Comparison of ENCODE assay signal across 15 cellular contexts in genomic region chr5:134906811-134907210, GRCh38. TPM values are rescaled to one million over a fixed set of nuclear protein-coding genes. Genes with fewer than 3 reads are reported as not detected.
DNase-seq lines count a peak whose midpoint lies in the region; ATAC-seq, FAIRE-seq and TF ChIP-seq lines count a peak whose summit lies in the region.
"Had no signal": no experiment of that assay in that cellular context is flagged by ENCODE, and none has a peak within 500 bp of the region (broad histone marks: within the 10 kb centered on the region; RNA-seq: fewer than 3 reads in every experiment).

No MANE protein-coding gene starts in this region.

- peak overlapping the region; percentile 98 for H3K9ac ChIP-seq in DND-41 (ENCODE audit: low read depth, low read length)

- DNase-seq in A549 (ENCODE audit: low read depth in 1 of 2, low spot score in 1 of 2): no peak
- DNase-seq in DND-41: no peak
- no peak for DNase-seq in immature natural killer cell
- no peak for DNase-seq in D721Med (ENCODE audit: insufficient read length, low spot score)
- no peak for DNase-seq in iPS-NIHi11 (ENCODE audit: low spot score)
- DNase-seq in LoVo (ENCODE audit: low spot score): no peak
- DNase-seq: activated CD4-positive, alpha-beta T cell treated with anti-CD3 and anti-CD28 coated beads, Interleukin-2, amount 50 U/mL, for 4 hours; anterior cingulate cortex; HCEC 1CT; NCI-H1105; NCI-H774; stimulated activated CD4-positive, alpha-beta T cell treated with anti-CD3 and anti-CD28 coated beads, Interleukin-2, amount 100 ng/mL, for 24 hours had no signal

- H3K36me3 Mint-ChIP-seq in immature natural killer cell: peaks cover 4 to 10% (median 4%) of the 10 kb centered on the region in 3 donors

- no peaks in the 10 kb centered on the region for H3K27me3 ChIP-seq in DND-41 (ENCODE audit: insufficient read depth, low read length, poor library complexity)

- POLR2A ChIA-PET in A549 (lab: Yijun Ruan, JAX): interaction anchor here (1.0 kb wide), 1 partner anchor 33 kb away, joined by 7 read pairs; the partner anchor contains the start of gene TXNDC15

- H3K36me3 ChIP-seq in DND-41 (ENCODE audit: insufficient read depth, low read length): peaks cover 33% of the 10 kb centered on the region

- 0 out of 3 replicates have a peak overlapping the region, but pooled peaks have one; percentile 91 for H3K4me2 ChIP-seq in A549
- H3K4me2 ChIP-seq in DND-41 (ENCODE audit: insufficient read depth, low read length): peak overlapping the region; percentile 67; the same call in 1 of the 2 replicates

- no peak for TF ChIP-seq RAD21 in A549 (conservative IDR thresholded peaks at IDR 0.05 in 1 of 2, IDR thresholded peaks at IDR 0.05 in 1 of 2)

- no peak overlapping the region for H2AFZ ChIP-seq in DND-41 (ENCODE audit: low read depth, low read length)

- WGBS in A549 (ENCODE audit: missing lambda C conversion rate): 94% methylated on average over 1 of the region's 1 CpG

- H3K4me3 Mint-ChIP-seq in immature natural killer cell: peak overlapping the region in 4 of 5 donors; percentile 58 to 68 (median 66)

- H4K20me1 ChIP-seq in DND-41 (ENCODE audit: insufficient read depth, low read length): no peaks in the 10 kb centered on the region

- CTCF ChIA-PET in A549 (lab: Yijun Ruan, JAX): interaction anchor here (0.6 to 3.6 kb wide), 7 partner anchors 10 to 551 kb away, joined by 3 to 24 read pairs (median 4); no protein-coding TSS in a partner anchor

- peaks cover 7 to 10% of the 10 kb centered on the region in 2 donors for H3K4me1 Mint-ChIP-seq in immature natural killer cell

- no peak for TF ChIP-seq EP300 in A549 (IDR thresholded peaks at IDR 0.05)

- H3K9me3 ChIP-seq in A549 (no peaks in the 10 kb centered on the region), DND-41 (ENCODE audit: insufficient read depth, low read length, severe bottlenecking) (no peaks in the 10 kb centered on the region)

- no peak for TF ChIP-seq POLR2A in A549 (IDR thresholded peaks at IDR 0.05; ENCODE audit: low read length)

- H3K4me3 ChIP-seq in A549: no peak overlapping the region
- no peak overlapping the region for H3K4me3 ChIP-seq in DND-41 (ENCODE audit: low read depth in 1 of 2, low read length in 2 of 2)

- H3K9me3 Mint-ChIP-seq in immature natural killer cell: no peaks in the 10 kb centered on the region

- no peak for FAIRE-seq in A549 (lab: Jason Lieb, UNC)
- FAIRE-seq in D721Med (lab: Jason Lieb, UNC): no peak

- TF ChIP-seq CTCF in A549 (IDR thresholded peaks at IDR 0.05) (no peak), DND-41 (IDR thresholded peaks at IDR 0.05; ENCODE audit: borderline replicate concordance, extremely low read depth, low read length, poor library complexity, severe bottlenecking) (no peak), VCaP (conservative IDR thresholded peaks at IDR 0.05) (no peak), D721Med (IDR thresholded peaks at IDR 0.05; ENCODE audit: insufficient read depth, missing control alignments) (no peak)

- peak overlapping the region; percentile 17 to 94 (median 70) for H3K27ac Mint-ChIP-seq in immature natural killer cell

- peaks cover 27% of the 10 kb centered on the region for H3K79me2 ChIP-seq in DND-41 (ENCODE audit: insufficient read depth, low read length)

- ATAC-seq in A549: no peak
- no peak for ATAC-seq in DND-41 (ENCODE audit: insufficient read depth, low read depth)
- ATAC-seq in HG02970 (IDR thresholded peaks at IDR 0.05; ENCODE audit: low FRiP score, unreplicated experiment): no peak
- ATAC-seq: SK-N-SH treated with all-trans-retinoic acid at 6 μM for 48 hours had no signal

- H3K4me1 ChIP-seq in A549 (peaks cover 11% of the 10 kb centered on the region; the same call in 1 of the 3 replicates), DND-41 (ENCODE audit: insufficient read depth, low read length) (peaks cover 27% of the 10 kb centered on the region)

- peaks cover 5 to 6% (median 6%) of the 10 kb centered on the region in 3 donors for H3K27me3 Mint-ChIP-seq in immature natural killer cell (ENCODE audit: low read depth in 3 of 3)

- H3K27ac ChIP-seq in A549: no peak overlapping the region
- peak overlapping the region; percentile 95 for H3K27ac ChIP-seq in DND-41 (ENCODE audit: low read length)
- peak overlapping the region; percentile 98 for H3K27ac ChIP-seq in VCaP

TF ChIP-seq in A549, 52 proteins besides CTCF, POLR2A, EP300 and RAD21:
- TF ChIP-seq FOSB (CRISPR knock-in tag; IDR thresholded peaks at IDR 0.05): no peak
- TF ChIP-seq HES2 (IDR thresholded peaks at IDR 0.05): no peak
- TF ChIP-seq KDM1A (IDR thresholded peaks at IDR 0.05; ENCODE audit: low read depth): no peak
- TF ChIP-seq NFE2L2 (conservative IDR thresholded peaks at IDR 0.05; ENCODE audit: low read length): no peak

RNA-seq across cellular contexts. Expression of gene PCBD2, which starts 1.9 kb away (rescaled TPM):
- polyA plus RNA-seq in A549 (2011; rRNA removed) (13.3 and 13.6 TPM in 2 replicates), A549 (2017; fragmentation: RNase III; extraction: RNeasy Plus Mini Kit Qiagen cat#74134 plus additional on column Dnase treatment) (9.5 to 10.9 TPM (median 10.2 TPM) in 3 replicates), immature natural killer cell (1 to 10 TPM; 2.8 to 9.3 (median 7.1) TPM)
- 8.2 and 9.2 TPM in 2 replicates for polyA plus RNA-seq in A549 (2012; cell fraction: cytosol; rRNA removed)
- 4.4 and 7.0 TPM in 2 replicates for polyA plus RNA-seq in A549 (2012; cell fraction: nucleus; rRNA removed)
- polyA minus RNA-seq in A549 (2011; rRNA and poly(A)+ RNA removed): 4.2 and 4.8 TPM in 2 replicates

RNA-seq across cellular contexts. Expression of gene TXNDC15, which starts 32.6 kb away (rescaled TPM):
- 61.0 and 85.2 TPM in 2 replicates for polyA plus RNA-seq in A549 (2011; rRNA removed)
- 71.2 and 76.9 TPM in 2 replicates for polyA plus RNA-seq in A549 (2012; cell fraction: cytosol; rRNA removed)
- 46.2 and 65.3 TPM in 2 replicates for polyA plus RNA-seq in A549 (2012; cell fraction: nucleus; rRNA removed)
- 71.1 to 81.0 TPM (median 76.7 TPM) in 3 replicates for polyA plus RNA-seq in A549 (2017; fragmentation: RNase III; extraction: RNeasy Plus Mini Kit Qiagen cat#74134 plus additional on column Dnase treatment)
- 40.0 and 50.5 TPM in 2 replicates for polyA minus RNA-seq in A549 (2011; rRNA and poly(A)+ RNA removed)
- 10 to 100 TPM; 12.9 to 25.3 (median 14.4) TPM for polyA plus RNA-seq in immature natural killer cell

Comparison
In these comparisons a context has a peak if more than half of its experiments do, and no peak if none do; other contexts are left out.
1. H3K27ac ChIP-seq: peak in DND-41 (single experiment) and VCaP (single experiment); none in A549 (0 of 2).